Comparison of ENCODE assay signal across 23 cellular contexts in genomic region chr11:70548976-70549375, GRCh38.
DNase-seq lines count a peak whose midpoint lies in the region; ATAC-seq, FAIRE-seq and TF ChIP-seq lines count a peak whose summit lies in the region.
"Had no signal": no experiment of that assay in that cellular context is flagged by ENCODE, and none has a peak within 500 bp of the region (broad histone marks: within the 10 kb centered on the region; RNA-seq: fewer than 3 reads in every experiment).

No MANE protein-coding gene starts in this region.

- H3K9me1 ChIP-seq in IMR-90 (ENCODE audit: insufficient read depth, low read length) (no peaks in the 10 kb centered on the region), K562 (ENCODE audit: control insufficient read depth, insufficient read depth, low read length) (no peaks in the 10 kb centered on the region)

- WGBS in IMR-90 (ENCODE audit: extremely low coverage in 2 of 2, insufficient read length in 1 of 2), 2 experiments: 34% methylated on average over 3 of the region's 15 CpGs; no CpG with 5 or more reads in 1 of the 2 experiments
- WGBS in K562 (ENCODE audit: insufficient coverage, low coverage, missing lambda C conversion rate): 3% methylated on average over 15 of the region's 15 CpGs
- no CpG with 5 or more reads among the region's 15 CpGs for WGBS in neuronal stem cell (ENCODE audit: extremely low coverage in 2 of 2, insufficient read length in 2 of 2, insufficient replicate concordance in 1 of 2), 2 donors

- H3K4me1 ChIP-seq in IMR-90 (ENCODE audit: control insufficient read depth, insufficient read depth, low read length): peaks cover 2% of the 10 kb centered on the region; the same call in 1 of the 2 replicates
- H3K4me1 ChIP-seq in K562 (replicated peaks in 1 of 2; ENCODE audit: control insufficient read depth in 2 of 2, insufficient read depth in 2 of 2, low read length in 2 of 2): peaks cover 0 to 14% of the 10 kb centered on the region in 2 experiments; a peak in 2 of 5 replicates
- H3K4me1 ChIP-seq in neuronal stem cell (ENCODE audit: control insufficient read depth in 2 of 2, insufficient read depth in 1 of 2, low read depth in 1 of 2, low read length in 2 of 2): peaks cover 36 to 38% of the 10 kb centered on the region in 2 donors
- H3K4me1 ChIP-seq: HAP-1 had no signal

- H3K36me3 ChIP-seq in IMR-90 (ENCODE audit: control insufficient read depth, insufficient read depth, low read length) (no peaks in the 10 kb centered on the region), K562 (ENCODE audit: control insufficient read depth, insufficient read depth, low read length) (no peaks in the 10 kb centered on the region), neuronal stem cell (replicated peaks in 1 of 2; ENCODE audit: control insufficient read depth in 2 of 2, insufficient read depth in 2 of 2, low read length in 2 of 2) (no peaks in the 10 kb centered on the region)
- H3K36me3 ChIP-seq: BLaER1, HAP-1 had no signal

- H3K14ac ChIP-seq in IMR-90 (replicated peaks; ENCODE audit: low read depth, low read length): no peak overlapping the region
- no peak overlapping the region for H3K14ac ChIP-seq in neuronal stem cell (ENCODE audit: low read length)

- no peak overlapping the region for H3K4me3 ChIP-seq in IMR-90 (ENCODE audit: insufficient read depth, low read depth, low read length)
- no peak overlapping the region for H3K4me3 ChIP-seq in K562
- no peak overlapping the region for H3K4me3 ChIP-seq in neuronal stem cell (ENCODE audit: low read length in 2 of 2)
- H3K4me3 ChIP-seq: BLaER1, HAP-1, SJSA1 had no signal

- POLR2A ChIA-PET in IMR-90 (lab: Charles Lee; ENCODE audit: unreplicated experiment): no interaction called here
- POLR2A ChIA-PET in K562 (lab: Yijun Ruan, JAX): no interaction called here

- CTCF ChIA-PET in IMR-90 (lab: Yijun Ruan, JAX): no interaction called here
- CTCF ChIA-PET in K562 (lab: Yijun Ruan, JAX; ENCODE audit: low intra/inter-chr PET ratio): no interaction called here

- no peaks in the 10 kb centered on the region; the same call in 1 of the 2 replicates for H3K9me3 ChIP-seq in IMR-90 (ENCODE audit: control insufficient read depth, insufficient read depth, low read length)
- H3K9me3 ChIP-seq in K562 (replicated peaks; ENCODE audit: control insufficient read depth, insufficient read depth, low read depth, low read length): no peaks in the 10 kb centered on the region
- no peaks in the 10 kb centered on the region for H3K9me3 ChIP-seq in neuronal stem cell (replicated peaks in 1 of 2; ENCODE audit: control insufficient read depth in 2 of 2, insufficient read depth in 1 of 2, low read depth in 1 of 2, low read length in 2 of 2)
- H3K9me3 ChIP-seq: BLaER1, HAP-1 had no signal

- dilution Hi-C loops in IMR-90 (cut with HindIII; ENCODE audit: low sequenced_read_pairs, unreplicated experiment): no loop called here

- H2BK120ac ChIP-seq in IMR-90 (ENCODE audit: low read depth, low read length) (no peak overlapping the region), neuronal stem cell (ENCODE audit: low read depth, low read length) (no peak overlapping the region)

- H4K8ac ChIP-seq in IMR-90 (ENCODE audit: low read depth in 2 of 2, low read length in 2 of 2): no peak overlapping the region
- no peak overlapping the region for H4K8ac ChIP-seq in neuronal stem cell (ENCODE audit: low read depth, low read length)

- H3K27me3 ChIP-seq in IMR-90 (ENCODE audit: control insufficient read depth, insufficient read depth, low read length): no peaks in the 10 kb centered on the region; the same call in 1 of the 2 replicates
- H3K27me3 ChIP-seq in K562 (ENCODE audit: control insufficient read depth in 2 of 2, insufficient read depth in 2 of 2, low read length in 2 of 2): peaks cover 35 to 93% of the 10 kb centered on the region in 2 experiments
- H3K27me3 ChIP-seq in neuronal stem cell (ENCODE audit: control insufficient read depth in 3 of 3, insufficient read depth in 3 of 3, low read depth in 1 of 3, low read length in 3 of 3): no peaks in the 10 kb centered on the region
- H3K27me3 ChIP-seq: BLaER1, SJSA1 had no signal

- H3K4me2 ChIP-seq in IMR-90 (ENCODE audit: low read depth, low read length) (no peak overlapping the region), K562 (ENCODE audit: insufficient read depth, low read length) (no peak overlapping the region), neuronal stem cell (ENCODE audit: insufficient read depth, low read length, poor library complexity, severe bottlenecking) (no peak overlapping the region)
- H3K4me2 ChIP-seq: BLaER1 had no signal

- H2BK20ac ChIP-seq in IMR-90 (ENCODE audit: low read depth, low read length): no peak overlapping the region

- H4K20me1 ChIP-seq in IMR-90 (ENCODE audit: insufficient read depth, low read length) (no peaks in the 10 kb centered on the region; the same call in 1 of the 2 replicates), K562 (replicated peaks; ENCODE audit: control insufficient read depth, insufficient read depth, low read length) (peaks cover 10% of the 10 kb centered on the region)
- H4K20me1 ChIP-seq: BLaER1 had no signal

- no peak overlapping the region for H2AK9ac ChIP-seq in IMR-90 (replicated peaks; ENCODE audit: low read depth, low read length, poor library complexity)

- no peak overlapping the region for H2BK15ac ChIP-seq in IMR-90 (ENCODE audit: low read depth, low read length)
- peak overlapping the region; percentile 63 for H2BK15ac ChIP-seq in neuronal stem cell (ENCODE audit: low read length)

- TF ChIP-seq POLR2A in IMR-90 (IDR thresholded peaks at IDR 0.05; ENCODE audit: low read depth, low read length): no peak
- no peak for TF ChIP-seq POLR2A in K562 (conservative IDR thresholded peaks at IDR 0.05)

- no peak overlapping the region for H3K4ac ChIP-seq in IMR-90 (ENCODE audit: low read depth, low read length)
- no peak overlapping the region for H3K4ac ChIP-seq in neuronal stem cell (ENCODE audit: low read length)

- peak overlapping the region; percentile 29 for H2AFZ ChIP-seq in IMR-90 (replicated peaks; ENCODE audit: low read length, poor library complexity)
- no peak overlapping the region for H2AFZ ChIP-seq in K562 (ENCODE audit: low read depth, low read length)
- no peak overlapping the region for H2AFZ ChIP-seq in neuronal stem cell (ENCODE audit: low read length)

- H2BK5ac ChIP-seq in IMR-90 (ENCODE audit: low read depth, low read length, poor library complexity, severe bottlenecking) (no peak overlapping the region), neuronal stem cell (ENCODE audit: low read length) (no peak overlapping the region)

- intact Hi-C loops in IMR-90 (cut with micrococcal nuclease): no loop called here
- intact Hi-C loops in K562 (cut with micrococcal nuclease): loop anchor here (2.0 kb wide), 1 partner anchor 206 kb away; no protein-coding TSS in a partner anchor

- peak; percentile 59 for DNase-seq in ELF-1 (ENCODE audit: low read depth, low spot score)
- DNase-seq in IMR-90: no peak
- DNase-seq in K562 (ENCODE audit: extremely low read depth in 1 of 4, low spot score in 3 of 4): peak; percentile 40 to 60 (median 50)
- no peak for DNase-seq in neuronal stem cell (ENCODE audit: low spot score)
- no peak for DNase-seq in NCI-H1092 (lab: John Stamatoyannopoulos, UW)
- DNase-seq in D721Med (ENCODE audit: insufficient read length, low spot score): no peak
- no peak for DNase-seq in globus pallidus (ENCODE audit: low spot score)
- DNase-seq: CD4-positive, CD25-positive, alpha-beta regulatory T cell; GDM1; HFFc6; NCI-H1105; NCI-H146; NCI-H2029; NCI-H446; NCI-H524 treated with DMSO at 0.1 percent for 48 hours; NCI-H774; PC-3; T-cell had no signal

- ATAC-seq in IMR-90 (ENCODE audit: low read depth): no peak
- ATAC-seq in K562: peak; percentile 92
- ATAC-seq: PC-3, T-cell had no signal

- no peak for TF ChIP-seq RAD21 in IMR-90 (IDR thresholded peaks at IDR 0.05; ENCODE audit: low read length)
- TF ChIP-seq RAD21 in K562 (CRISPR knock-in tag; conservative IDR thresholded peaks at IDR 0.05 in 1 of 2, IDR thresholded peaks at IDR 0.05 in 1 of 2): peak in 1 of 2 experiments; percentile 42; a peak in 1 of 4 replicates

- H3K56ac ChIP-seq in IMR-90 (ENCODE audit: extremely low read depth, insufficient read depth, low read length): no peak overlapping the region

- H3K27ac ChIP-seq in IMR-90 (ENCODE audit: insufficient read depth, low read length): no peak overlapping the region
- H3K27ac ChIP-seq in K562 (ENCODE audit: extremely low read depth, low read depth, low read length): no peak overlapping the region
- no peak overlapping the region for H3K27ac ChIP-seq in neuronal stem cell (replicated peaks; ENCODE audit: low read length)
- H3K27ac ChIP-seq: BLaER1, SJSA1 had no signal

- H4K5ac ChIP-seq in IMR-90 (ENCODE audit: low read depth, low read length): no peak overlapping the region

- no peak for TF ChIP-seq EP300 in K562 (IDR thresholded peaks at IDR 0.05; ENCODE audit: low read length)

- H3K23ac ChIP-seq in IMR-90 (ENCODE audit: low read depth, low read length): no peak overlapping the region
- H3K23ac ChIP-seq in neuronal stem cell (ENCODE audit: low read depth, low read length, poor library complexity): no peak overlapping the region

- H3K9ac ChIP-seq in IMR-90 (ENCODE audit: low read depth, low read length): no peak overlapping the region
- H3K9ac ChIP-seq in K562 (ENCODE audit: insufficient read depth in 1 of 2, low read depth in 2 of 2, low read length in 2 of 2): no peak overlapping the region
- H3K9ac ChIP-seq in neuronal stem cell (ENCODE audit: low read depth, low read length, poor library complexity): no peak overlapping the region
- H3K9ac ChIP-seq: BLaER1 had no signal

- H3K18ac ChIP-seq in IMR-90 (ENCODE audit: low read depth, low read length) (no peak overlapping the region), neuronal stem cell (ENCODE audit: low read length) (no peak overlapping the region)

- FAIRE-seq in K562 (lab: Jason Lieb, UNC) (no peak), D721Med (lab: Jason Lieb, UNC) (no peak)
- FAIRE-seq: A204.1, GM12891 had no signal

- in situ Hi-C loops in IMR-90 (cut with MboI; ENCODE audit: low sequenced_read_pairs) (no loop called here), K562 (cut with MboI) (no loop called here)

- no peak for TF ChIP-seq CTCF in IMR-90 (conservative IDR thresholded peaks at IDR 0.05; ENCODE audit: low read depth, low read length)
- TF ChIP-seq CTCF in K562 (IDR thresholded peaks at IDR 0.05 in 2 of 3, conservative IDR thresholded peaks at IDR 0.05 in 1 of 3; ENCODE audit: insufficient read depth in 2 of 3, low read depth in 1 of 3, low read length in 3 of 3): peak; percentile 51 to 53 (median 52); a peak in 5 of 6 replicates
- no peak for TF ChIP-seq CTCF in D721Med (IDR thresholded peaks at IDR 0.05; ENCODE audit: insufficient read depth, missing control alignments)

- H3K79me1 ChIP-seq in IMR-90 (ENCODE audit: low read depth in 1 of 2, low read length in 2 of 2): no peaks in the 10 kb centered on the region
- H3K79me1 ChIP-seq in neuronal stem cell (ENCODE audit: low read depth, low read length): peaks cover 3% of the 10 kb centered on the region

- H4K91ac ChIP-seq in IMR-90 (ENCODE audit: insufficient read depth, low read depth, low read length) (no peak overlapping the region), neuronal stem cell (ENCODE audit: low read depth, low read length, poor library complexity) (no peak overlapping the region)

- H3K79me2 ChIP-seq in K562 (ENCODE audit: control insufficient read depth, insufficient read depth, low read length): no peaks in the 10 kb centered on the region

- H2BK12ac ChIP-seq in neuronal stem cell (ENCODE audit: low read length): peak overlapping the region; percentile 26

- H2AK5ac ChIP-seq in IMR-90 (ENCODE audit: low read depth, low read length): no peak overlapping the region
- H2AK5ac ChIP-seq in neuronal stem cell (ENCODE audit: low read depth, low read length): peak overlapping the region; percentile 23

- BruUV-seq in IMR-90 (replicated peaks; lab: Mats Ljungman, UMichigan) (no TSS peak), K562 (replicated peaks; lab: Mats Ljungman, UMichigan) (no TSS peak)

Comparison
In these comparisons a context has a peak if more than half of its experiments do, and no peak if none do; other contexts are left out.
1. DNase-seq: peak in ELF-1 (single experiment) and K562 (4 of 4); none in IMR-90 (single experiment), neuronal stem cell (single experiment), NCI-H1092 (single experiment), D721Med (single experiment) and globus pallidus (single experiment).
2. CTCF ChIP-seq: peak in K562 (3 of 3); none in IMR-90 (single experiment) and D721Med (single experiment).